ENCODE assay signal across 9 cellular contexts in the genomic region with DNA sequence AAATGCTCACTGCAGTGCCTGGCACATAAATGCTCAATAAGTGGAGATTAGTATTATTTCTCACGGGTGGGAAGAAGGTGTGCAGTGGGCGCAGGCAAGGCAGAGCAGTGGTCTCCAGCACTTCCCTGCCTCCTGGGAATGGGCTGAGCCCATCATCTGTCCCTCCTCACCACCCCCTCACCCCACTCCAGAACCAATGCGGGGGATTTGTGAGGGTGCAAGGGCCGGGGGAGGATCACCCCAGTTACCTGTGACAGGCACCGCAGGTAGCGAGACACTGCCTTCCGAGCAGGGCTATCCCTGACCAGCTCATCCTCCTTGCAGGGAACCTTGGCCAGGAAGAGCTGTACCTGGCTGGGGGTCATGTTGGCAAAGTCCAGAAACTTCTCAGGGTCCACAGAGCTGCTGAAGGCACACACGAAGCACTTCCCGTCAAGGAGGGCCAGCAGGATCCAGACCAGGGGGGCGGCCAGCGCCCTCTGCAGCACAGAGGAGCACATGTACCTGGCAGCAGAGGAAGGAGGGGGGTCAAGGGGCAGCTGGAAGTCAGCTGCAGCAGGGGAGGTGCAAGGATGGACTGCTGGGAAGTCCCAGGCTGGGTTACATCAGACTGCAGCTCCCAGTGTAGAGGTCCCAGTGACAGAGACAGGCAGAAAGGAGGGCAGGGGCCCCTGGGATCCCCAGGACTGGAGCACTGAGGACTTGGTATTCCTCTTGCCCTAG. TPM values are rescaled to one million over a fixed set of nuclear protein-coding genes. Genes with fewer than 3 reads are reported as not detected.
DNase-seq lines count a peak whose midpoint lies in the region; ATAC-seq, FAIRE-seq and TF ChIP-seq lines count a peak whose summit lies in the region.
"Had no signal": no experiment of that assay in that cellular context is flagged by ENCODE, and none has a peak within 500 bp of the region (broad histone marks: within the 10 kb centered on the region; RNA-seq: fewer than 3 reads in every experiment).

No MANE protein-coding gene starts in this region.

- no peak for TF ChIP-seq POLR2A in HepG2 (IDR thresholded peaks at IDR 0.05; ENCODE audit: insufficient read depth in 1 of 2, low read depth in 2 of 2, low read length in 2 of 2)

- no peaks in the 10 kb centered on the region for H3K36me3 ChIP-seq in HepG2 (replicated peaks in 1 of 2; ENCODE audit: control insufficient read depth in 1 of 2, insufficient read depth in 2 of 2, low read length in 2 of 2)
- no peaks in the 10 kb centered on the region for H3K36me3 ChIP-seq in left ventricle myocardium inferior

- TF ChIP-seq RAD21 in HepG2 (CRISPR knock-in tag; IDR thresholded peaks at IDR 0.05): no peak

- TF ChIP-seq CTCF in GM12875 (IDR thresholded peaks at IDR 0.05; ENCODE audit: borderline replicate concordance, insufficient read depth, low read depth, low read length): peak; percentile 84
- peak; percentile 72 for TF ChIP-seq CTCF in HepG2 (CRISPR knock-in tag; IDR thresholded peaks at IDR 0.05)
- TF ChIP-seq CTCF in left ventricle myocardium inferior (IDR thresholded peaks at IDR 0.05; ENCODE audit: borderline replicate concordance): no peak

- in situ Hi-C loops in HepG2 (cut with HindIII; ENCODE audit: extremely low pct_ligation_motif_present, low pct_unique_long_range_greater_than_20kb): no loop called here

- ATAC-seq in HG02678 (IDR thresholded peaks at IDR 0.05; ENCODE audit: unreplicated experiment) (peak; percentile 40), HepG2 (peak; percentile 79), GM19351 (IDR thresholded peaks at IDR 0.05; ENCODE audit: unreplicated experiment) (no peak)

- no peak overlapping the region for H3K27ac ChIP-seq in HepG2 (ENCODE audit: extremely low read length, insufficient read depth, low read length)
- no peak overlapping the region for H3K27ac ChIP-seq in left ventricle myocardium inferior (replicated peaks)

- POLR2A ChIA-PET in HepG2 (lab: Yijun Ruan, JAX): no interaction called here

- DNase-seq in UCSD-AML1 (lab: John Stamatoyannopoulos, UW; ENCODE audit: unreplicated experiment) (peak; percentile 65), HepG2 (ENCODE audit: low spot score) (no peak), globus pallidus (ENCODE audit: low spot score) (no peak), left ventricle myocardium inferior (no peak)
- DNase-seq: activated CD4-positive, alpha-beta T cell treated with anti-CD3 and anti-CD28 coated beads for 4 hours; KG1 had no signal

- H3K4me1 ChIP-seq in HepG2 (ENCODE audit: insufficient read depth, low read length) (peaks cover 22% of the 10 kb centered on the region), left ventricle myocardium inferior (peaks cover 3% of the 10 kb centered on the region)

- no peak overlapping the region for H3K4me2 ChIP-seq in HepG2 (ENCODE audit: low read depth, low read length)

- FAIRE-seq in HepG2 (lab: Jason Lieb, UNC): no peak

- intact Hi-C loops in HepG2 (cut with micrococcal nuclease; ENCODE audit: unreplicated experiment) (no loop called here), left ventricle myocardium inferior (cut with micrococcal nuclease) (no loop called here)

- H3K4me3 ChIP-seq in GM12875 (ENCODE audit: low read depth, low read length): no peak overlapping the region
- H3K4me3 ChIP-seq in HepG2 (replicated peaks in 1 of 3; ENCODE audit: insufficient read depth in 1 of 3, low read depth in 2 of 3, low read length in 3 of 3): no peak overlapping the region
- no peak overlapping the region for H3K4me3 ChIP-seq in left ventricle myocardium inferior

- CTCF ChIA-PET in HepG2 (lab: Yijun Ruan, JAX; ENCODE audit: low intra/inter-chr PET ratio, low total read pairs): no interaction called here

- H3K27me3 ChIP-seq in HepG2 (ENCODE audit: control insufficient read depth in 1 of 2, insufficient read depth in 2 of 2, low read length in 2 of 2): peaks cover 6 to 31% of the 10 kb centered on the region in 2 experiments
- H3K27me3 ChIP-seq in left ventricle myocardium inferior (ENCODE audit: low read depth): peaks cover 23% of the 10 kb centered on the region

- BruUV-seq in HepG2 (replicated peaks; lab: Mats Ljungman, UMichigan): no TSS peak

- no peaks in the 10 kb centered on the region for H3K79me2 ChIP-seq in HepG2 (ENCODE audit: insufficient read depth, low read length)

- no peaks in the 10 kb centered on the region for H4K20me1 ChIP-seq in HepG2 (ENCODE audit: insufficient read depth, low read length)

- 43% methylated on average over 7 of the region's 11 CpGs for WGBS in HepG2 (ENCODE audit: low lambda C conversion rate)

- TF ChIP-seq EP300 in HepG2 (IDR thresholded peaks at IDR 0.05; ENCODE audit: low read depth in 2 of 2, low read length in 2 of 2) (no peak), HepG2 (CRISPR knock-in tag; IDR thresholded peaks at IDR 0.05; ENCODE audit: borderline replicate concordance) (no peak)

- no peaks in the 10 kb centered on the region for H3K9me3 ChIP-seq in HepG2 (ENCODE audit: low read length)
- no peaks in the 10 kb centered on the region for H3K9me3 ChIP-seq in left ventricle myocardium inferior (replicated peaks)

- no peak overlapping the region for H2AFZ ChIP-seq in HepG2 (ENCODE audit: low read length)

- H3K9ac ChIP-seq in HepG2 (ENCODE audit: insufficient read depth, low read depth, low read length): no peak overlapping the region

RNA-seq across cellular contexts. Expression of gene CALHM3, which starts 2.8 kb away (rescaled TPM):
- total RNA-seq in HepG2 (2016; rRNA removed; fragmentation: Illumina TruSeq; extraction: Trizol) (not detected in 2 replicates), left ventricle myocardium inferior (not detected)
- not detected in 2 replicates for total RNA-seq in HepG2 (2016; cell fraction: cytosol; rRNA removed; fragmentation: Illumina TruSeq; extraction: Trizol; ENCODE audit: low read depth)
- total RNA-seq in HepG2 (2016; cell fraction: insoluble cytoplasmic fraction; rRNA removed; fragmentation: Illumina TruSeq; extraction: Trizol): not detected in 2 replicates
- total RNA-seq in HepG2 (2016; cell fraction: membrane; rRNA removed; fragmentation: Illumina TruSeq; extraction: Trizol): not detected in 2 replicates
- not detected in 2 replicates for total RNA-seq in HepG2 (2016; cell fraction: nucleus; rRNA removed; fragmentation: Illumina TruSeq; extraction: Trizol)
- not detected in 2 replicates for polyA plus RNA-seq in HepG2 (2011; rRNA removed)
- polyA plus RNA-seq in HepG2 (2011; cell fraction: cytosol; rRNA removed): not detected in 2 replicates
- polyA plus RNA-seq in HepG2 (2011; cell fraction: nucleus; rRNA removed): not detected in 2 replicates
- polyA plus RNA-seq in HepG2 (2012): not detected in 2 replicates
- polyA plus RNA-seq in HepG2 (2016; cell fraction: cytosol; fragmentation: Illumina TruSeq; extraction: Trizol; ENCODE audit: low read depth): not detected in 2 replicates
- polyA plus RNA-seq in HepG2 (2016; cell fraction: insoluble cytoplasmic fraction; fragmentation: Illumina TruSeq; extraction: Trizol; ENCODE audit: low read depth): not detected in 2 replicates
- polyA plus RNA-seq in HepG2 (2016; cell fraction: membrane; fragmentation: Illumina TruSeq; extraction: Trizol; ENCODE audit: low read depth): not detected in 2 replicates
- polyA plus RNA-seq in HepG2 (2016; cell fraction: nucleus; fragmentation: Illumina TruSeq; extraction: Trizol; ENCODE audit: insufficient read depth, low read depth): not detected in 2 replicates
- 0.49 TPM in 1 of 2 replicates, not detected in the other for polyA minus RNA-seq in HepG2 (2011; rRNA and poly(A)+ RNA removed; ENCODE audit: low replicate concordance)
- polyA minus RNA-seq in HepG2 (2011; cell fraction: cytosol; rRNA and poly(A)+ RNA removed): not detected in 2 replicates
- polyA minus RNA-seq in HepG2 (2011; cell fraction: nucleus; rRNA and poly(A)+ RNA removed): not detected in 2 replicates

RNA-seq across cellular contexts. Expression of gene NEURL1, which starts 17.3 kb away (rescaled TPM):
- total RNA-seq in HepG2 (2016; rRNA removed; fragmentation: Illumina TruSeq; extraction: Trizol): not detected in 2 replicates
- not detected in 2 replicates for total RNA-seq in HepG2 (2016; cell fraction: cytosol; rRNA removed; fragmentation: Illumina TruSeq; extraction: Trizol; ENCODE audit: low read depth)
- total RNA-seq in HepG2 (2016; cell fraction: insoluble cytoplasmic fraction; rRNA removed; fragmentation: Illumina TruSeq; extraction: Trizol): not detected in 2 replicates
- not detected in 2 replicates for total RNA-seq in HepG2 (2016; cell fraction: membrane; rRNA removed; fragmentation: Illumina TruSeq; extraction: Trizol)
- not detected in 2 replicates for total RNA-seq in HepG2 (2016; cell fraction: nucleus; rRNA removed; fragmentation: Illumina TruSeq; extraction: Trizol)
- 0.01 TPM in 1 of 2 replicates, not detected in the other for polyA plus RNA-seq in HepG2 (2011; rRNA removed)
- 0.01 and 0.03 TPM in 2 replicates for polyA plus RNA-seq in HepG2 (2011; cell fraction: cytosol; rRNA removed)
- polyA plus RNA-seq in HepG2 (2011; cell fraction: nucleus; rRNA removed): 0.14 and 0.18 TPM in 2 replicates
- polyA plus RNA-seq in HepG2 (2012): 0.08 and 0.13 TPM in 2 replicates
- polyA plus RNA-seq in HepG2 (2016; cell fraction: cytosol; fragmentation: Illumina TruSeq; extraction: Trizol; ENCODE audit: low read depth): not detected in 2 replicates
- polyA plus RNA-seq in HepG2 (2016; cell fraction: insoluble cytoplasmic fraction; fragmentation: Illumina TruSeq; extraction: Trizol; ENCODE audit: low read depth): not detected in 2 replicates
- polyA plus RNA-seq in HepG2 (2016; cell fraction: membrane; fragmentation: Illumina TruSeq; extraction: Trizol; ENCODE audit: low read depth): not detected in 2 replicates
- polyA plus RNA-seq in HepG2 (2016; cell fraction: nucleus; fragmentation: Illumina TruSeq; extraction: Trizol; ENCODE audit: insufficient read depth, low read depth): not detected in 2 replicates
- polyA minus RNA-seq in HepG2 (2011; rRNA and poly(A)+ RNA removed; ENCODE audit: low replicate concordance): 10.5 TPM in 1 of 2 replicates, not detected in the other
- 0.18 TPM in 1 of 2 replicates, not detected in the other for polyA minus RNA-seq in HepG2 (2011; cell fraction: cytosol; rRNA and poly(A)+ RNA removed)
- not detected in 2 replicates for polyA minus RNA-seq in HepG2 (2011; cell fraction: nucleus; rRNA and poly(A)+ RNA removed)
- 0.14 TPM for total RNA-seq in left ventricle myocardium inferior

RNA-seq across cellular contexts. Expression of gene CALHM1, which starts 17.5 kb away (rescaled TPM):
- 0.04 TPM in 1 of 2 replicates, not detected in the other for total RNA-seq in HepG2 (2016; rRNA removed; fragmentation: Illumina TruSeq; extraction: Trizol)
- total RNA-seq in HepG2 (2016; cell fraction: cytosol; rRNA removed; fragmentation: Illumina TruSeq; extraction: Trizol; ENCODE audit: low read depth): not detected in 2 replicates
- 0.06 TPM in 1 of 2 replicates, not detected in the other for total RNA-seq in HepG2 (2016; cell fraction: insoluble cytoplasmic fraction; rRNA removed; fragmentation: Illumina TruSeq; extraction: Trizol)
- total RNA-seq in HepG2 (2016; cell fraction: membrane; rRNA removed; fragmentation: Illumina TruSeq; extraction: Trizol): not detected in 2 replicates
- not detected in 2 replicates for total RNA-seq in HepG2 (2016; cell fraction: nucleus; rRNA removed; fragmentation: Illumina TruSeq; extraction: Trizol)
- not detected in 2 replicates for polyA plus RNA-seq in HepG2 (2011; rRNA removed)
- polyA plus RNA-seq in HepG2 (2011; cell fraction: cytosol; rRNA removed): not detected in 2 replicates
- polyA plus RNA-seq in HepG2 (2011; cell fraction: nucleus; rRNA removed): not detected in 2 replicates
- polyA plus RNA-seq in HepG2 (2012): not detected in 2 replicates
- not detected in 2 replicates for polyA plus RNA-seq in HepG2 (2016; cell fraction: cytosol; fragmentation: Illumina TruSeq; extraction: Trizol; ENCODE audit: low read depth)
- polyA plus RNA-seq in HepG2 (2016; cell fraction: insoluble cytoplasmic fraction; fragmentation: Illumina TruSeq; extraction: Trizol; ENCODE audit: low read depth): not detected in 2 replicates
- polyA plus RNA-seq in HepG2 (2016; cell fraction: membrane; fragmentation: Illumina TruSeq; extraction: Trizol; ENCODE audit: low read depth): not detected in 2 replicates
- not detected in 2 replicates for polyA plus RNA-seq in HepG2 (2016; cell fraction: nucleus; fragmentation: Illumina TruSeq; extraction: Trizol; ENCODE audit: insufficient read depth, low read depth)
- not detected in 2 replicates for polyA minus RNA-seq in HepG2 (2011; rRNA and poly(A)+ RNA removed; ENCODE audit: low replicate concordance)
- not detected in 2 replicates for polyA minus RNA-seq in HepG2 (2011; cell fraction: cytosol; rRNA and poly(A)+ RNA removed)
- not detected in 2 replicates for polyA minus RNA-seq in HepG2 (2011; cell fraction: nucleus; rRNA and poly(A)+ RNA removed)
- total RNA-seq in left ventricle myocardium inferior: not detected

RNA-seq across cellular contexts. Expression of gene CALHM2, which starts 24.0 kb away (rescaled TPM):
- total RNA-seq in HepG2 (2016; rRNA removed; fragmentation: Illumina TruSeq; extraction: Trizol) (not detected in 2 replicates), left ventricle myocardium inferior (11.3 TPM)
- total RNA-seq in HepG2 (2016; cell fraction: cytosol; rRNA removed; fragmentation: Illumina TruSeq; extraction: Trizol; ENCODE audit: low read depth): not detected in 2 replicates
- 0.06 TPM in 1 of 2 replicates, not detected in the other for total RNA-seq in HepG2 (2016; cell fraction: insoluble cytoplasmic fraction; rRNA removed; fragmentation: Illumina TruSeq; extraction: Trizol)
- total RNA-seq in HepG2 (2016; cell fraction: membrane; rRNA removed; fragmentation: Illumina TruSeq; extraction: Trizol): 0.10 TPM in 1 of 2 replicates, not detected in the other
- total RNA-seq in HepG2 (2016; cell fraction: nucleus; rRNA removed; fragmentation: Illumina TruSeq; extraction: Trizol): not detected in 2 replicates
- polyA plus RNA-seq in HepG2 (2011; rRNA removed): 0.15 TPM in 1 of 2 replicates, not detected in the other
- 0.09 and 0.15 TPM in 2 replicates for polyA plus RNA-seq in HepG2 (2011; cell fraction: cytosol; rRNA removed)
- 0.09 and 0.19 TPM in 2 replicates for polyA plus RNA-seq in HepG2 (2011; cell fraction: nucleus; rRNA removed)
- polyA plus RNA-seq in HepG2 (2012): 0.24 and 0.43 TPM in 2 replicates
- not detected in 2 replicates for polyA plus RNA-seq in HepG2 (2016; cell fraction: cytosol; fragmentation: Illumina TruSeq; extraction: Trizol; ENCODE audit: low read depth)
- polyA plus RNA-seq in HepG2 (2016; cell fraction: insoluble cytoplasmic fraction; fragmentation: Illumina TruSeq; extraction: Trizol; ENCODE audit: low read depth): not detected in 2 replicates
- 0.17 TPM in 1 of 2 replicates, not detected in the other for polyA plus RNA-seq in HepG2 (2016; cell fraction: membrane; fragmentation: Illumina TruSeq; extraction: Trizol; ENCODE audit: low read depth)
- polyA plus RNA-seq in HepG2 (2016; cell fraction: nucleus; fragmentation: Illumina TruSeq; extraction: Trizol; ENCODE audit: insufficient read depth, low read depth): not detected in 2 replicates
- polyA minus RNA-seq in HepG2 (2011; rRNA and poly(A)+ RNA removed; ENCODE audit: low replicate concordance): 0.24 and 3.0 TPM in 2 replicates
- polyA minus RNA-seq in HepG2 (2011; cell fraction: cytosol; rRNA and poly(A)+ RNA removed): not detected in 2 replicates
- not detected in 2 replicates for polyA minus RNA-seq in HepG2 (2011; cell fraction: nucleus; rRNA and poly(A)+ RNA removed)
